27 cellular contexts compared by ENCODE assay signal in genomic region chr4:113732923-113733527, GRCh38. TPM values are rescaled to one million over a fixed set of nuclear protein-coding genes. Genes with fewer than 3 reads are reported as not detected.
A peak's percentile ranks its signal among the peaks of the same experiment; 100 is the strongest.
DNase-seq lines count a peak whose midpoint lies in the region; ATAC-seq, FAIRE-seq and TF ChIP-seq lines count a peak whose summit lies in the region.
"Had no signal": no experiment of that assay in that cellular context is flagged by ENCODE, and none has a peak within 500 bp of the region (broad histone marks: within the 10 kb centered on the region; RNA-seq: fewer than 3 reads in every experiment).

No MANE protein-coding gene starts in this region.

- no peak for TF ChIP-seq EP300 in A549 (IDR thresholded peaks at IDR 0.05)

- intact Hi-C loops in activated CD4-positive, alpha-beta memory T cell treated with anti-CD3 and anti-CD28 coated beads for 36 hours (cut with micrococcal nuclease): loop anchor here (1.0 kb wide), 2 partner anchors 107 to 186 kb away; no protein-coding TSS in a partner anchor

- peaks cover 32% of the 10 kb centered on the region for H3K36me3 Mint-ChIP-seq in activated CD4-positive, alpha-beta memory T cell treated with anti-CD3 and anti-CD28 coated beads for 36 hours
- H3K36me3 Mint-ChIP-seq in activated CD4-positive, alpha-beta memory T cell treated with anti-CD3 and anti-CD28 coated beads, Interleukin-2, amount 10 ng/mL, durations not matched to agents 7 days and 5 days (ENCODE audit: low read depth): peaks cover 47% of the 10 kb centered on the region

- no peaks in the 10 kb centered on the region for H3K4me1 ChIP-seq in A549
- H3K4me1 ChIP-seq in MM.1S (ENCODE audit: low read length): no peaks in the 10 kb centered on the region

- no peak overlapping the region for H2AFZ ChIP-seq in MM.1S (ENCODE audit: low read length)

- peak overlapping the region; percentile 0 for H3K4me3 Mint-ChIP-seq in activated CD4-positive, alpha-beta memory T cell treated with anti-CD3 and anti-CD28 coated beads for 36 hours
- no peak overlapping the region for H3K4me3 Mint-ChIP-seq in activated CD4-positive, alpha-beta memory T cell treated with anti-CD3 and anti-CD28 coated beads, Interleukin-2, amount 10 ng/mL, durations not matched to agents 7 days and 5 days
- H3K4me3 Mint-ChIP-seq: dendritic cell treated with granulocyte-macrophage colony-stimulating factor and Interleukin-4, amounts not matched to agents 40 ng/mL and 50 ng/mL, for 4 days; endodermal cell had no signal

- H4K20me1 ChIP-seq in MM.1S (ENCODE audit: insufficient read depth, low read length): no peaks in the 10 kb centered on the region

- no peaks in the 10 kb centered on the region for H3K9me3 Mint-ChIP-seq in activated CD4-positive, alpha-beta memory T cell treated with anti-CD3 and anti-CD28 coated beads for 36 hours
- H3K9me3 Mint-ChIP-seq in activated CD4-positive, alpha-beta memory T cell treated with anti-CD3 and anti-CD28 coated beads, Interleukin-2, amount 10 ng/mL, durations not matched to agents 7 days and 5 days: no peaks in the 10 kb centered on the region
- H3K9me3 Mint-ChIP-seq: CD4-positive, alpha-beta memory T cell; dendritic cell treated with granulocyte-macrophage colony-stimulating factor and Interleukin-4, amounts not matched to agents 40 ng/mL and 50 ng/mL, for 4 days had no signal

- TF ChIP-seq CTCF in A549 (IDR thresholded peaks at IDR 0.05): no peak
- TF ChIP-seq CTCF in MM.1S (IDR thresholded peaks at IDR 0.05; ENCODE audit: low read length): no peak

- no peak overlapping the region for H3K27ac ChIP-seq in A549
- no peak overlapping the region for H3K27ac ChIP-seq in MM.1S (ENCODE audit: low read length)
- H3K27ac ChIP-seq: foreskin keratinocyte, transverse colon had no signal

- WGBS in A549 (ENCODE audit: missing lambda C conversion rate): 88% methylated on average over 1 of the region's 1 CpG

- H3K9me3 ChIP-seq in A549 (no peaks in the 10 kb centered on the region), MM.1S (replicated peaks; ENCODE audit: insufficient read depth, low read length) (no peaks in the 10 kb centered on the region)
- H3K9me3 ChIP-seq: transverse colon had no signal

- H3K9ac ChIP-seq in MM.1S (ENCODE audit: low read length): no peak overlapping the region

- peaks cover 62% of the 10 kb centered on the region for H3K4me1 Mint-ChIP-seq in activated CD4-positive, alpha-beta memory T cell treated with anti-CD3 and anti-CD28 coated beads for 36 hours (ENCODE audit: low read depth)
- H3K4me1 Mint-ChIP-seq in activated CD4-positive, alpha-beta memory T cell treated with anti-CD3 and anti-CD28 coated beads, Interleukin-2, amount 10 ng/mL, durations not matched to agents 7 days and 5 days: peaks cover 28% of the 10 kb centered on the region

- ATAC-seq in A549 (no peak), HG03097 (IDR thresholded peaks at IDR 0.05; ENCODE audit: low FRiP score, unreplicated experiment) (no peak)
- ATAC-seq: esophagus mucosa, foreskin keratinocyte, left cardiac atrium, sciatic nerve had no signal

- no peaks in the 10 kb centered on the region for H3F3A ChIP-seq in MM.1S (ENCODE audit: insufficient read depth, low read length)

- H3K79me2 ChIP-seq in MM.1S (ENCODE audit: low read length): no peaks in the 10 kb centered on the region

- H3K4me3 ChIP-seq in A549 (no peak overlapping the region), MM.1S (ENCODE audit: low read length) (no peak overlapping the region)
- H3K4me3 ChIP-seq: transverse colon had no signal

- POLR2A ChIA-PET in activated CD4-positive, alpha-beta memory T cell treated with anti-CD3 and anti-CD28 coated beads for 36 hours (lab: Charles Lee): interaction anchor here (1.0 to 1.2 kb wide), 2 partner anchors 28 to 48 kb away, joined by 5 to 8 read pairs; no protein-coding TSS in a partner anchor
- POLR2A ChIA-PET in activated CD4-positive, alpha-beta memory T cell treated with anti-CD3 and anti-CD28 coated beads, Interleukin-2, amount 10 ng/mL, durations not matched to agents 7 days and 5 days (lab: Charles Lee): interaction anchor here (0.9 kb wide), 1 partner anchor 23 kb away, joined by 3 read pairs; no protein-coding TSS in a partner anchor
- POLR2A ChIA-PET in A549 (lab: Yijun Ruan, JAX): no interaction called here

- H3K4me2 ChIP-seq in A549 (no peak overlapping the region), MM.1S (ENCODE audit: low read depth, low read length) (no peak overlapping the region)

- H3K27me3 ChIP-seq in MM.1S (replicated peaks; ENCODE audit: insufficient read depth, low read length): no peaks in the 10 kb centered on the region
- H3K27me3 ChIP-seq: foreskin keratinocyte, transverse colon had no signal

- H3K27me3 Mint-ChIP-seq in activated CD4-positive, alpha-beta memory T cell treated with anti-CD3 and anti-CD28 coated beads for 36 hours: no peaks in the 10 kb centered on the region
- H3K27me3 Mint-ChIP-seq in activated CD4-positive, alpha-beta memory T cell treated with anti-CD3 and anti-CD28 coated beads, Interleukin-2, amount 10 ng/mL, durations not matched to agents 7 days and 5 days: no peaks in the 10 kb centered on the region
- H3K27me3 Mint-ChIP-seq: CD4-positive, alpha-beta memory T cell; dendritic cell treated with granulocyte-macrophage colony-stimulating factor and Interleukin-4, amounts not matched to agents 40 ng/mL and 50 ng/mL, for 4 days; progenitor cell of endocrine pancreas had no signal

- CTCF ChIA-PET in activated CD4-positive, alpha-beta memory T cell treated with anti-CD3 and anti-CD28 coated beads for 36 hours (lab: Charles Lee): interaction anchor here (0.9 to 1.2 kb wide), 5 partner anchors 13 to 338 kb away, joined by 3 to 4 read pairs (median 3); no protein-coding TSS in a partner anchor
- CTCF ChIA-PET in activated CD4-positive, alpha-beta memory T cell treated with anti-CD3 and anti-CD28 coated beads, Interleukin-2, amount 10 ng/mL, durations not matched to agents 7 days and 5 days (lab: Charles Lee): interaction anchor here (1.5 kb wide), 1 partner anchor 23 kb away, joined by 4 read pairs; no protein-coding TSS in a partner anchor
- CTCF ChIA-PET in A549 (lab: Yijun Ruan, JAX): no interaction called here

- no peaks in the 10 kb centered on the region for H3K9me2 ChIP-seq in MM.1S (replicated peaks; ENCODE audit: insufficient read depth, low read length)

- no peak for FAIRE-seq in A549 (lab: Jason Lieb, UNC)
- FAIRE-seq: A204.1 had no signal

- no peak for DNase-seq in activated CD4-positive, alpha-beta memory T cell treated with anti-CD3 and anti-CD28 coated beads for 36 hours
- DNase-seq in activated CD4-positive, alpha-beta memory T cell treated with anti-CD3 and anti-CD28 coated beads, Interleukin-2, amount 10 ng/mL, durations not matched to agents 7 days and 5 days: no peak
- DNase-seq in A549 (ENCODE audit: low read depth in 1 of 2, low spot score in 1 of 2) (no peak), MM.1S (peak; percentile 21), iris pigment epithelial cell (ENCODE audit: low read depth) (peak; percentile 21), NCI-H1092 treated with DMSO at 0.1 percent for 48 hours (lab: John Stamatoyannopoulos, UW) (no peak)
- no peak for DNase-seq in stimulated activated naive CD4-positive, alpha-beta T cell (lab: John Stamatoyannopoulos, UW)
- DNase-seq: activated CD4-positive, alpha-beta T cell treated with anti-CD3 and anti-CD28 coated beads for 4 hours; activated gamma-delta T cell; aorta; caudate nucleus; CD4-positive, alpha-beta memory T cell; endodermal cell; foreskin keratinocyte; GOT3; left cardiac atrium; NCI-H1048; NCI-H1694 treated with DMSO at 0.1 percent for 48 hours; NCI-H2171; Right ventricle myocardium superior; transverse colon had no signal

- H3K27ac Mint-ChIP-seq in activated CD4-positive, alpha-beta memory T cell treated with anti-CD3 and anti-CD28 coated beads for 36 hours: peak overlapping the region; percentile 26
- no peak overlapping the region for H3K27ac Mint-ChIP-seq in activated CD4-positive, alpha-beta memory T cell treated with anti-CD3 and anti-CD28 coated beads, Interleukin-2, amount 10 ng/mL, durations not matched to agents 7 days and 5 days
- H3K27ac Mint-ChIP-seq: dendritic cell treated with granulocyte-macrophage colony-stimulating factor and Interleukin-4, amounts not matched to agents 40 ng/mL and 50 ng/mL, for 4 days; endodermal cell; progenitor cell of endocrine pancreas had no signal

- H3K36me3 ChIP-seq in MM.1S (replicated peaks; ENCODE audit: insufficient read depth, low read length): no peaks in the 10 kb centered on the region
- H3K36me3 ChIP-seq: transverse colon had no signal

- no peak for TF ChIP-seq POLR2A in A549 (IDR thresholded peaks at IDR 0.05; ENCODE audit: low read length)

- no peak for TF ChIP-seq RAD21 in A549 (conservative IDR thresholded peaks at IDR 0.05 in 1 of 2, IDR thresholded peaks at IDR 0.05 in 1 of 2)

TF ChIP-seq in A549, 52 proteins besides CTCF, POLR2A, EP300 and RAD21:
- TF ChIP-seq MAFK (IDR thresholded peaks at IDR 0.05; ENCODE audit: partially characterized antibody) (peak; percentile 82), RFX5 (IDR thresholded peaks at IDR 0.05) (no peak)

RNA-seq across cellular contexts. Expression of gene CAMK2D, which starts 28.5 kb away (rescaled TPM):
- total RNA-seq in activated CD4-positive, alpha-beta memory T cell treated with anti-CD3 and anti-CD28 coated beads for 36 hours: 10 to 100 TPM; 82.5 to 82.9 TPM
- total RNA-seq in activated CD4-positive, alpha-beta memory T cell treated with anti-CD3 and anti-CD28 coated beads, Interleukin-2, amount 10 ng/mL, durations not matched to agents 7 days and 5 days: 10 to 100 TPM; 41.7 to 43.0 TPM
- polyA plus RNA-seq in A549 (2011; rRNA removed) (51.0 and 59.9 TPM in 2 replicates), A549 (2017; fragmentation: RNase III; extraction: RNeasy Plus Mini Kit Qiagen cat#74134 plus additional on column Dnase treatment) (19.1 to 21.2 TPM (median 19.4 TPM) in 3 replicates)
- 6.0 and 7.7 TPM in 2 replicates for polyA plus RNA-seq in A549 (2012; cell fraction: cytosol; rRNA removed)
- polyA plus RNA-seq in A549 (2012; cell fraction: nucleus; rRNA removed): 4.9 and 5.4 TPM in 2 replicates
- polyA minus RNA-seq in A549 (2011; rRNA and poly(A)+ RNA removed): 39.5 and 48.4 TPM in 2 replicates

Comparison
In these comparisons a context has a peak if more than half of its experiments do, and no peak if none do; other contexts are left out.
1. DNase-seq: peak in MM.1S (single experiment) and iris pigment epithelial cell (single experiment); none in activated CD4-positive, alpha-beta memory T cell treated with anti-CD3 and anti-CD28 coated beads for 36 hours (single experiment), activated CD4-positive, alpha-beta memory T cell treated with anti-CD3 and anti-CD28 coated beads, Interleukin-2, amount 10 ng/mL, durations not matched to agents 7 days and 5 days (single experiment), A549 (0 of 2), stimulated activated naive CD4-positive, alpha-beta T cell (0 of 6) and NCI-H1092 treated with DMSO at 0.1 percent for 48 hours (single experiment).